Comparison of ENCODE assay signal across 32 cellular contexts in genomic region chr19:3100331-3100730, GRCh38. TPM values are rescaled to one million over a fixed set of nuclear protein-coding genes. Genes with fewer than 3 reads are reported as not detected.
A peak's percentile ranks its signal among the peaks of the same experiment; 100 is the strongest.
DNase-seq lines count a peak whose midpoint lies in the region; ATAC-seq and TF ChIP-seq lines count a peak whose summit lies in the region.
"Had no signal": no experiment of that assay in that cellular context is flagged by ENCODE, and none has a peak within 500 bp of the region (broad histone marks: within the 10 kb centered on the region; RNA-seq: fewer than 3 reads in every experiment).

No MANE protein-coding gene starts in this region.

- no peak for DNase-seq in right atrium auricular region (ENCODE audit: low spot score)
- DNase-seq in left cardiac atrium, result no peak
- peak; percentile 60 for DNase-seq in cerebellum (ENCODE audit: low spot score)
- no peak for DNase-seq in lower lobe of right lung
- no peak for DNase-seq in upper lobe of right lung
- DNase-seq in brain microvascular endothelial cell, result no peak
- DNase-seq in stimulated activated effector memory CD8-positive, alpha-beta T cell treated with anti-CD3 and anti-CD28 coated beads, Interleukin-12 subunit alpha, Interleukin-12 subunit beta, amount 100 ng/mL, for 72 hours (ENCODE audit: low spot score in 2 of 2), result no peak
- DNase-seq: ACHN; activated CD4-positive, alpha-beta T cell treated with anti-CD3 and anti-CD28 coated beads for 48 hours; activated CD8-positive, alpha-beta memory T cell treated with anti-CD3 and anti-CD28 coated beads for 24 hours; activated T-cell treated with anti-CD3 and anti-CD28 coated beads for 4 hours; amygdala; cortex of kidney; EL; esophagus squamous epithelium; foreskin keratinocyte; H7; hippocampal formation; Kasumi-1; NCI-H1417 treated with DMSO at 0.1 percent for 48 hours; NCI-H2081; NCI-H774; Peyer's patch; stimulated activated CD4-positive, alpha-beta T cell treated with anti-CD3 and anti-CD28 coated beads, Interleukin-12 subunit alpha, Interleukin-12 subunit beta, amount 100 ng/mL, for 4 hours; stimulated activated CD4-positive, alpha-beta T cell treated with anti-CD3 and anti-CD28 coated beads, Interleukin-2, amount 100 ng/mL, for 48 hours; SW 1271; T1000; tibial artery had no signal

- peaks cover 25% of the 10 kb centered on the region for H3K4me1 Mint-ChIP-seq in stimulated activated effector memory CD8-positive, alpha-beta T cell treated with anti-CD3 and anti-CD28 coated beads, Interleukin-12 subunit alpha, Interleukin-12 subunit beta, amount 100 ng/mL, for 72 hours

- ATAC-seq in left cardiac atrium (no peak), lower lobe of right lung (no peak), upper lobe of right lung (no peak), HG02938 (IDR thresholded peaks at IDR 0.05; ENCODE audit: unreplicated experiment) (no peak)
- no peak for ATAC-seq in stimulated activated effector memory CD8-positive, alpha-beta T cell treated with anti-CD3 and anti-CD28 coated beads, Interleukin-12 subunit alpha, Interleukin-12 subunit beta, amount 100 ng/mL, for 72 hours
- ATAC-seq: foreskin keratinocyte, sciatic nerve had no signal

- in situ Hi-C loops in brain microvascular endothelial cell (cut with HindIII; ENCODE audit: low pct_ligation_motif_present, low sequenced_read_pairs), result no loop called here

- no peaks in the 10 kb centered on the region for H3K9me3 Mint-ChIP-seq in stimulated activated effector memory CD8-positive, alpha-beta T cell treated with anti-CD3 and anti-CD28 coated beads, Interleukin-12 subunit alpha, Interleukin-12 subunit beta, amount 100 ng/mL, for 72 hours
- H3K9me3 Mint-ChIP-seq: activated naive CD4-positive, alpha-beta T cell treated with anti-CD3 and anti-CD28 coated beads, Interleukin-2, amount 50 U/mL, for 24 hours had no signal

- H3K27me3 ChIP-seq in right atrium auricular region (no peaks in the 10 kb centered on the region), lower lobe of right lung (ENCODE audit: low read depth) (no peaks in the 10 kb centered on the region), upper lobe of right lung (no peaks in the 10 kb centered on the region), brain microvascular endothelial cell (replicated peaks) (no peaks in the 10 kb centered on the region)
- H3K27me3 ChIP-seq: esophagus squamous epithelium, foreskin keratinocyte, Peyer's patch, tibial artery had no signal

- intact Hi-C loops in left cardiac atrium (cut with DNase I) (loop anchor here in 1 of 2 donors (10.0 kb wide), 1 partner anchor 136 kb away; no protein-coding TSS in a partner anchor), lower lobe of right lung (cut with DNase I) (no loop called here), upper lobe of right lung (cut with DNase I) (no loop called here)

- H3K27ac ChIP-seq in right atrium auricular region (peak overlapping the region; percentile 31 to 92), lower lobe of right lung (peak overlapping the region; percentile 87), upper lobe of right lung (peak overlapping the region; percentile 36), brain microvascular endothelial cell (no peak overlapping the region)
- H3K27ac ChIP-seq: foreskin keratinocyte had no signal

- H3K4me1 ChIP-seq in right atrium auricular region (peaks cover 0 to 97% of the 10 kb centered on the region in 2 donors), lower lobe of right lung (peaks cover 96% of the 10 kb centered on the region), upper lobe of right lung (peaks cover 66% of the 10 kb centered on the region)
- H3K4me1 ChIP-seq: foreskin keratinocyte had no signal

- no peaks in the 10 kb centered on the region for H3K36me3 ChIP-seq in right atrium auricular region
- no peaks in the 10 kb centered on the region for H3K36me3 ChIP-seq in lower lobe of right lung
- H3K36me3 ChIP-seq in upper lobe of right lung, result no peaks in the 10 kb centered on the region
- no peaks in the 10 kb centered on the region for H3K36me3 ChIP-seq in brain microvascular endothelial cell (replicated peaks)
- H3K36me3 ChIP-seq: esophagus squamous epithelium, Peyer's patch, tibial artery had no signal

- no peak overlapping the region for H3K4me3 Mint-ChIP-seq in stimulated activated effector memory CD8-positive, alpha-beta T cell treated with anti-CD3 and anti-CD28 coated beads, Interleukin-12 subunit alpha, Interleukin-12 subunit beta, amount 100 ng/mL, for 72 hours
- H3K4me3 Mint-ChIP-seq: activated naive CD4-positive, alpha-beta T cell treated with anti-CD3 and anti-CD28 coated beads, Interleukin-2, amount 50 U/mL, for 24 hours had no signal

- no peaks in the 10 kb centered on the region for H3K36me3 Mint-ChIP-seq in stimulated activated effector memory CD8-positive, alpha-beta T cell treated with anti-CD3 and anti-CD28 coated beads, Interleukin-12 subunit alpha, Interleukin-12 subunit beta, amount 100 ng/mL, for 72 hours
- H3K36me3 Mint-ChIP-seq: activated naive CD4-positive, alpha-beta T cell treated with anti-CD3 and anti-CD28 coated beads, Interleukin-2, amount 50 U/mL, for 24 hours had no signal

- H3K27ac Mint-ChIP-seq in stimulated activated effector memory CD8-positive, alpha-beta T cell treated with anti-CD3 and anti-CD28 coated beads, Interleukin-12 subunit alpha, Interleukin-12 subunit beta, amount 100 ng/mL, for 72 hours, result no peak overlapping the region
- H3K27ac Mint-ChIP-seq: activated naive CD4-positive, alpha-beta T cell treated with anti-CD3 and anti-CD28 coated beads, Interleukin-2, amount 50 U/mL, for 24 hours; B cell had no signal

- no peak for TF ChIP-seq CTCF in right atrium auricular region (IDR thresholded peaks at IDR 0.05)
- TF ChIP-seq CTCF in lower lobe of right lung (IDR thresholded peaks at IDR 0.05), result no peak
- no peak for TF ChIP-seq CTCF in upper lobe of right lung (IDR thresholded peaks at IDR 0.05)
- TF ChIP-seq CTCF in brain microvascular endothelial cell (IDR thresholded peaks at IDR 0.05; ENCODE audit: low read depth, low read length, missing control alignments), result no peak

- no peak overlapping the region for H3K4me3 ChIP-seq in right atrium auricular region
- H3K4me3 ChIP-seq in lower lobe of right lung, result no peak overlapping the region
- no peak overlapping the region for H3K4me3 ChIP-seq in upper lobe of right lung
- no peak overlapping the region for H3K4me3 ChIP-seq in brain microvascular endothelial cell (ENCODE audit: low read depth, low read length)
- H3K4me3 ChIP-seq: esophagus squamous epithelium, tibial artery had no signal

- no peaks in the 10 kb centered on the region for H3K9me3 ChIP-seq in right atrium auricular region
- H3K9me3 ChIP-seq in lower lobe of right lung, result no peaks in the 10 kb centered on the region
- H3K9me3 ChIP-seq in upper lobe of right lung, result no peaks in the 10 kb centered on the region
- H3K9me3 ChIP-seq: esophagus squamous epithelium, Peyer's patch, tibial artery had no signal

RNA-seq across cellular contexts. Expression of gene GNA11, which starts 6.2 kb away (rescaled TPM):
- total RNA-seq in right atrium auricular region (10 to 100 TPM; 58.4 to 77.9 TPM), left cardiac atrium (10 to 100 TPM; 55.1 to 64.3 TPM), cerebellum (37.0 TPM), lower lobe of right lung (60.6 TPM), upper lobe of right lung (66.3 TPM)

RNA-seq across cellular contexts. Expression of gene GNA15, which starts 35.5 kb away (rescaled TPM):
- total RNA-seq in right atrium auricular region, result 1 to 10 TPM in 1 of 2 donors, under 1 TPM in 1; 0.74 to 3.0 TPM
- total RNA-seq in left cardiac atrium, result 1 to 10 TPM; 4.3 to 6.1 TPM
- total RNA-seq in cerebellum, result 0.73 TPM
- 24.2 TPM for total RNA-seq in lower lobe of right lung
- 18.6 TPM for total RNA-seq in upper lobe of right lung
- total RNA-seq: H7 had no signal

RNA-seq across cellular contexts. Expression of gene TLE5, which starts 38.0 kb away (rescaled TPM):
- total RNA-seq in right atrium auricular region (1,000 to 10,000 TPM in 1 of 2 donors, 100 to 1,000 TPM in 1; 869 to 1,050 TPM), left cardiac atrium (100 to 1,000 TPM; 698 to 715 TPM), cerebellum (92.0 TPM), lower lobe of right lung (413 TPM), upper lobe of right lung (458 TPM)
